ENCODE assay signal across 8 cellular contexts in genomic region chr19:19552811-19553210, GRCh38. TPM values are rescaled to one million over a fixed set of nuclear protein-coding genes. Genes with fewer than 3 reads are reported as not detected.
A peak's percentile ranks its signal among the peaks of the same experiment; 100 is the strongest.
DNase-seq lines count a peak whose midpoint lies in the region; ATAC-seq, FAIRE-seq and TF ChIP-seq lines count a peak whose summit lies in the region.

No MANE protein-coding gene starts in this region.

- H4K20me1 ChIP-seq in Karpas-422 (ENCODE audit: insufficient read depth, low read depth, low read length), result 0 out of 2 replicates have a peak, but pooled peaks cover 6% of the 10 kb centered on the region

- H3K36me3 Mint-ChIP-seq in neural crest cell (ENCODE audit: low read depth), result no peaks in the 10 kb centered on the region

- H3K36me3 ChIP-seq in Karpas-422 (ENCODE audit: insufficient read depth, low read length) (no peaks in the 10 kb centered on the region), brain microvascular endothelial cell (replicated peaks) (no peaks in the 10 kb centered on the region), kidney (ENCODE audit: control insufficient read depth in 1 of 2, insufficient read depth in 2 of 2, low read length in 2 of 2) (no peaks in the 10 kb centered on the region)

- ATAC-seq in HG02571 (IDR thresholded peaks at IDR 0.05; ENCODE audit: unreplicated experiment) (no peak), GM19351 (IDR thresholded peaks at IDR 0.05; ENCODE audit: unreplicated experiment) (no peak)

- intact Hi-C loops in kidney (cut with DNase I), result no loop called here

- no peak overlapping the region for H3K9ac ChIP-seq in Karpas-422 (ENCODE audit: low read length)
- no peak overlapping the region for H3K9ac ChIP-seq in kidney (ENCODE audit: low read length in 2 of 2)

- no peaks in the 10 kb centered on the region for H3K27me3 Mint-ChIP-seq in neural crest cell (ENCODE audit: low read depth)

- H3K27me3 ChIP-seq in Karpas-422 (ENCODE audit: low read length) (no peaks in the 10 kb centered on the region), brain microvascular endothelial cell (replicated peaks) (peaks cover 4% of the 10 kb centered on the region)

- H3K9me3 ChIP-seq in Karpas-422 (ENCODE audit: low read length) (no peaks in the 10 kb centered on the region), kidney (ENCODE audit: control insufficient read depth in 1 of 2, low read length in 2 of 2) (no peaks in the 10 kb centered on the region)

- H3K4me1 ChIP-seq in Karpas-422 (ENCODE audit: low read length), result no peaks in the 10 kb centered on the region
- no peaks in the 10 kb centered on the region for H3K4me1 ChIP-seq in kidney (ENCODE audit: control insufficient read depth in 1 of 2, insufficient read depth in 1 of 2, low read depth in 1 of 2, low read length in 2 of 2)

- H2AFZ ChIP-seq in Karpas-422 (ENCODE audit: low read length), result no peak overlapping the region

- no peaks in the 10 kb centered on the region for H3K9me2 ChIP-seq in Karpas-422 (replicated peaks; ENCODE audit: insufficient read depth, low read length)

- no peaks in the 10 kb centered on the region for H3K79me2 ChIP-seq in Karpas-422 (ENCODE audit: low read length)

- FAIRE-seq in kidney (lab: Jason Lieb, UNC), result no peak

- in situ Hi-C loops in brain microvascular endothelial cell (cut with HindIII; ENCODE audit: low pct_ligation_motif_present, low sequenced_read_pairs), result no loop called here

- H3K27ac ChIP-seq in Karpas-422 (ENCODE audit: low read length) (no peak overlapping the region), brain microvascular endothelial cell (no peak overlapping the region), kidney (ENCODE audit: low read depth in 2 of 2, low read length in 2 of 2) (no peak overlapping the region)

- H3K4me2 ChIP-seq in Karpas-422 (ENCODE audit: low read depth, low read length, poor library complexity, severe bottlenecking), result no peak overlapping the region

- peak; percentile 83 for TF ChIP-seq CTCF in brain microvascular endothelial cell (IDR thresholded peaks at IDR 0.05; ENCODE audit: low read depth, low read length, missing control alignments)
- TF ChIP-seq CTCF in neural crest cell (conservative IDR thresholded peaks at IDR 0.05), result peak; percentile 69
- no peak for TF ChIP-seq CTCF in kidney (IDR thresholded peaks at IDR 0.05; ENCODE audit: borderline replicate concordance, extremely low read depth, insufficient read depth)

- no peak overlapping the region for H3K27ac Mint-ChIP-seq in neural crest cell (ENCODE audit: unreplicated experiment)

- no peaks in the 10 kb centered on the region for H3K9me3 Mint-ChIP-seq in neural crest cell

- no peak overlapping the region for H3K4me3 ChIP-seq in Karpas-422 (ENCODE audit: low read length)
- H3K4me3 ChIP-seq in brain microvascular endothelial cell (ENCODE audit: low read depth, low read length), result no peak overlapping the region
- H3K4me3 ChIP-seq in kidney (ENCODE audit: low read length in 2 of 2), result no peak overlapping the region

- H3K4me1 Mint-ChIP-seq in neural crest cell, result peaks cover 4% of the 10 kb centered on the region

- no peak overlapping the region for H3K4me3 Mint-ChIP-seq in neural crest cell

- DNase-seq in GM03348 (ENCODE audit: low spot score), result peak; percentile 80
- peak; percentile 63 for DNase-seq in Karpas-422
- DNase-seq in brain microvascular endothelial cell, result peak; percentile 36
- DNase-seq in neural crest cell (ENCODE audit: low read depth, low spot score), result peak; percentile 63
- no peak for DNase-seq in kidney
- no peak for DNase-seq in NCI-H510A (lab: John Stamatoyannopoulos, UW)

RNA-seq across cellular contexts. Expression of gene CILP2, which starts 14.7 kb away (rescaled TPM):
- total RNA-seq in Karpas-422 (2014; rRNA removed; shearing (Covaris generic); ENCODE audit: low replicate concordance), result 0.15 and 0.87 TPM in 2 replicates
- total RNA-seq in neural crest cell (2.7 and 2.9 TPM in 2 replicates), kidney (0.41 TPM)
- not detected for polyA plus RNA-seq in kidney (ENCODE audit: insufficient read depth, low read depth, low replicate concordance)

RNA-seq across cellular contexts. Expression of gene YJEFN3, which starts 24.1 kb away (rescaled TPM):
- total RNA-seq in Karpas-422 (2014; rRNA removed; shearing (Covaris generic); ENCODE audit: low replicate concordance), result 7.9 and 11.4 TPM in 2 replicates
- 15.0 and 18.1 TPM in 2 replicates for total RNA-seq in neural crest cell
- 3.7 TPM for total RNA-seq in kidney
- 3.1 TPM for polyA plus RNA-seq in kidney (ENCODE audit: insufficient read depth, low read depth, low replicate concordance)

RNA-seq across cellular contexts. Expression of gene NDUFA13, which starts 36.8 kb away (rescaled TPM):
- total RNA-seq in Karpas-422 (2014; rRNA removed; shearing (Covaris generic); ENCODE audit: low replicate concordance), result 255 and 557 TPM in 2 replicates
- total RNA-seq in neural crest cell (371 and 389 TPM in 2 replicates), kidney (328 TPM)
- polyA plus RNA-seq in kidney (ENCODE audit: insufficient read depth, low read depth, low replicate concordance), result 627 TPM

RNA-seq across cellular contexts. Expression of gene TSSK6, which starts 37.5 kb away (rescaled TPM):
- total RNA-seq in Karpas-422 (2014; rRNA removed; shearing (Covaris generic); ENCODE audit: low replicate concordance), result 5.0 and 10.8 TPM in 2 replicates
- total RNA-seq in neural crest cell (2.7 and 2.9 TPM in 2 replicates), kidney (3.7 TPM)
- 1.4 TPM for polyA plus RNA-seq in kidney (ENCODE audit: insufficient read depth, low read depth, low replicate concordance)

Comparison
In these comparisons a context has a peak if more than half of its experiments do, and no peak if none do; other contexts are left out.
1. DNase-seq: peak in GM03348 (single experiment), Karpas-422 (single experiment), brain microvascular endothelial cell (single experiment) and neural crest cell (single experiment); none in kidney (single experiment) and NCI-H510A (single experiment).